Comparison of ENCODE assay signal across 8 cellular contexts in the genomic region with DNA sequence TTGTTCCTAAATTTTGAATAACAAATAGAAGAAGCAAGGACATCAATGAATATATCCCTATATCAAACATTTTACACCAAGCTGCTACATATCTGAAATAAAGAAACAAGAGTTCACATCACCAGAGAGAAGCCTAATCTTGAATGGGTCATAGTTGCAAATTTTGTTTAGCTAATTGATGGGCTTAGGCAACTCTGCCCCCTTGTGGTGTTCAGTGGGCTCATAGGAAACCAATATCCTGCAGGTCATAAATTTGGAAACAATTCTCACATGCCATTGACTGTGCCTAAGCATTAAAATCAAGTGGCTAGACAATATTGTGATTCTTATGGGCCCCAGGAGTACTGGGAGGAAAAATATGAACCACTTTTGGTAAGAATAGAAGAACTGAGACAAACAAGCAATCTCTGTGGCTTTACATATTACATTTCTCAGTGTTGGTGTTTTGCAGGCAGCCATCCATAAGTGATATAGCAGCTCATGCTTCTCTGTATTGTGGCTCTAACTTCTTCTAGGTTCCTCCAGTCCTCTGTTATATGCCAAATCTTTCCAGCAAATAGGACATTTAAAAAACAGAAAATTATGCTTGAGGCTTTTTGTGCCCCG.
DNase-seq lines count a peak whose midpoint lies in the region; ATAC-seq and TF ChIP-seq lines count a peak whose summit lies in the region.

No MANE protein-coding gene starts in this region.

- intact Hi-C loops in IMR-90 (cut with micrococcal nuclease) = loop anchor here (10.0 kb wide), 1 partner anchor 1009 kb away; no protein-coding TSS in a partner anchor

- no peaks in the 10 kb centered on the region for H3F3A ChIP-seq in OCI-LY1 (ENCODE audit: insufficient read depth, low read length)

- no peak overlapping the region for H3K14ac ChIP-seq in IMR-90 (replicated peaks; ENCODE audit: low read depth, low read length)

- no peaks in the 10 kb centered on the region for H3K79me1 ChIP-seq in IMR-90 (ENCODE audit: low read depth in 1 of 2, low read length in 2 of 2)

- no peaks in the 10 kb centered on the region for H3K9me1 ChIP-seq in IMR-90 (ENCODE audit: insufficient read depth, low read length)

- H2BK15ac ChIP-seq in IMR-90 (ENCODE audit: low read depth, low read length) = no peak overlapping the region

- no peak overlapping the region for H4K91ac ChIP-seq in IMR-90 (ENCODE audit: insufficient read depth, low read depth, low read length)

- H3K27ac ChIP-seq in IMR-90 (ENCODE audit: insufficient read depth, low read length) (no peak overlapping the region), OCI-LY1 (ENCODE audit: low read depth, low read length, poor library complexity, severe bottlenecking) (no peak overlapping the region)

- H3K9me3 Mint-ChIP-seq in endothelial cell (ENCODE audit: unreplicated experiment) = no peaks in the 10 kb centered on the region

- no peak overlapping the region for H2AK9ac ChIP-seq in IMR-90 (replicated peaks; ENCODE audit: low read depth, low read length, poor library complexity)

- H3K4me1 ChIP-seq in IMR-90 (ENCODE audit: control insufficient read depth, insufficient read depth, low read length) (no peaks in the 10 kb centered on the region), OCI-LY1 (ENCODE audit: insufficient read depth, low read length, severe bottlenecking) (no peaks in the 10 kb centered on the region)

- TF ChIP-seq RAD21 in IMR-90 (IDR thresholded peaks at IDR 0.05; ENCODE audit: low read length) = peak; percentile 45

- no peaks in the 10 kb centered on the region for H3K27me3 Mint-ChIP-seq in endothelial cell (ENCODE audit: unreplicated experiment)

- H3K9ac ChIP-seq in IMR-90 (ENCODE audit: low read depth, low read length) = no peak overlapping the region
- H3K9ac ChIP-seq in OCI-LY1 (ENCODE audit: low read length) = no peak overlapping the region

- H3K27me3 ChIP-seq in IMR-90 (ENCODE audit: control insufficient read depth, insufficient read depth, low read length) (no peaks in the 10 kb centered on the region), OCI-LY1 (ENCODE audit: insufficient read depth, low read length) (no peaks in the 10 kb centered on the region)

- H3K9me2 ChIP-seq in OCI-LY1 (ENCODE audit: low read depth, low read length) = no peaks in the 10 kb centered on the region

- H3K4me3 ChIP-seq in IMR-90 (ENCODE audit: insufficient read depth, low read depth, low read length) = no peak overlapping the region
- H3K4me3 ChIP-seq in OCI-LY1 (ENCODE audit: low read depth, low read length, poor library complexity, severe bottlenecking) = no peak overlapping the region

- dilution Hi-C loops in IMR-90 (cut with HindIII; ENCODE audit: low sequenced_read_pairs, unreplicated experiment) = no loop called here

- no peak overlapping the region for H2AK5ac ChIP-seq in IMR-90 (ENCODE audit: low read depth, low read length)

- no peaks in the 10 kb centered on the region for H3K36me3 ChIP-seq in IMR-90 (ENCODE audit: control insufficient read depth, insufficient read depth, low read length)
- H3K36me3 ChIP-seq in OCI-LY1 (ENCODE audit: insufficient read depth, low read length) = no peaks in the 10 kb centered on the region

- no peaks in the 10 kb centered on the region for H3K4me1 Mint-ChIP-seq in endothelial cell (ENCODE audit: unreplicated experiment)

- H2BK5ac ChIP-seq in IMR-90 (ENCODE audit: low read depth, low read length, poor library complexity, severe bottlenecking) = no peak overlapping the region

- DNase-seq in COLO668 (lab: John Stamatoyannopoulos, UW; ENCODE audit: unreplicated experiment) = peak; percentile 66
- DNase-seq in IMR-90 = no peak
- peak; percentile 69 for DNase-seq in endothelial cell (ENCODE audit: low spot score)
- peak; percentile 7 for DNase-seq in occipital lobe (lab: John Stamatoyannopoulos, UW)
- no peak for DNase-seq in mesenteric fat pad (ENCODE audit: low spot score)
- DNase-seq in activated CD8-positive, alpha-beta memory T cell treated with anti-CD3 and anti-CD28 coated beads, Interleukin-2, amount 50 U/mL, for 4 hours = no peak

- no peak overlapping the region for H2AFZ ChIP-seq in IMR-90 (replicated peaks; ENCODE audit: low read length, poor library complexity)
- no peak overlapping the region for H2AFZ ChIP-seq in OCI-LY1 (ENCODE audit: low read length)

- H2BK120ac ChIP-seq in IMR-90 (ENCODE audit: low read depth, low read length) = no peak overlapping the region

- no peak for TF ChIP-seq POLR2A in IMR-90 (IDR thresholded peaks at IDR 0.05; ENCODE audit: low read depth, low read length)

- in situ Hi-C loops in IMR-90 (cut with MboI; ENCODE audit: low sequenced_read_pairs) = no loop called here

- BruUV-seq in IMR-90 (replicated peaks; lab: Mats Ljungman, UMichigan) = no TSS peak

- no CpG with 5 or more reads among the region's 1 CpG for WGBS in IMR-90 (ENCODE audit: extremely low coverage in 2 of 2, insufficient read length in 1 of 2), 2 experiments

- H3K79me2 ChIP-seq in OCI-LY1 (ENCODE audit: insufficient read depth, low read length) = no peaks in the 10 kb centered on the region

- H4K20me1 ChIP-seq in IMR-90 (ENCODE audit: insufficient read depth, low read length) (no peaks in the 10 kb centered on the region), OCI-LY1 (ENCODE audit: insufficient read depth, low read length) (no peaks in the 10 kb centered on the region)

- H3K4me3 Mint-ChIP-seq in endothelial cell (ENCODE audit: unreplicated experiment) = no peak overlapping the region

- H3K18ac ChIP-seq in IMR-90 (ENCODE audit: low read depth, low read length) = no peak overlapping the region

- ATAC-seq in GM18861 (IDR thresholded peaks at IDR 0.05; ENCODE audit: unreplicated experiment) = peak; percentile 72
- ATAC-seq in IMR-90 (ENCODE audit: low read depth) = no peak

- no peak overlapping the region for H3K23ac ChIP-seq in IMR-90 (ENCODE audit: low read depth, low read length)

- H3K4me2 ChIP-seq in IMR-90 (ENCODE audit: low read depth, low read length) (no peak overlapping the region), OCI-LY1 (ENCODE audit: low read length) (no peak overlapping the region)

- H4K5ac ChIP-seq in IMR-90 (ENCODE audit: low read depth, low read length) = no peak overlapping the region

- no peaks in the 10 kb centered on the region for H3K36me3 Mint-ChIP-seq in endothelial cell (ENCODE audit: low read depth, unreplicated experiment)

- no peak overlapping the region for H4K8ac ChIP-seq in IMR-90 (ENCODE audit: low read depth in 2 of 2, low read length in 2 of 2)

- H3K9me3 ChIP-seq in IMR-90 (ENCODE audit: control insufficient read depth, insufficient read depth, low read length) = peaks cover 1% of the 10 kb centered on the region
- no peaks in the 10 kb centered on the region for H3K9me3 ChIP-seq in OCI-LY1 (ENCODE audit: low read length)

- H3K27ac Mint-ChIP-seq in endothelial cell (ENCODE audit: unreplicated experiment) = no peak overlapping the region

- no peak overlapping the region for H3K4ac ChIP-seq in IMR-90 (ENCODE audit: low read depth, low read length)

- no peak overlapping the region for H3K56ac ChIP-seq in IMR-90 (ENCODE audit: extremely low read depth, insufficient read depth, low read length)

- TF ChIP-seq CTCF in IMR-90 (conservative IDR thresholded peaks at IDR 0.05; ENCODE audit: low read depth, low read length) = peak; percentile 37
- peak; percentile 87 for TF ChIP-seq CTCF in OCI-LY1 (IDR thresholded peaks at IDR 0.05; ENCODE audit: low read length)
- TF ChIP-seq CTCF in endothelial cell (IDR thresholded peaks at IDR 0.05; ENCODE audit: unreplicated experiment) = peak; percentile 88

- no peak overlapping the region for H2BK20ac ChIP-seq in IMR-90 (ENCODE audit: low read depth, low read length)

- CTCF ChIA-PET in IMR-90 (lab: Yijun Ruan, JAX) = no interaction called here

- POLR2A ChIA-PET in IMR-90 (lab: Charles Lee; ENCODE audit: unreplicated experiment) = no interaction called here

TF ChIP-seq in IMR-90, 13 proteins besides CTCF, POLR2A, EP300 and RAD21:
- TF ChIP-seq FOS (IDR thresholded peaks at IDR 0.05; ENCODE audit: low read depth, low read length) (no peak), SMC3 (IDR thresholded peaks at IDR 0.05; ENCODE audit: low read depth, low read length) (peak; percentile 27; the same call in 1 of the 2 replicates)
TF ChIP-seq in IMR-90: peak in this region for 1.

Comparison
In these comparisons a context has a peak if more than half of its experiments do, and no peak if none do; other contexts are left out.
1. DNase-seq: peak in COLO668 (single experiment), endothelial cell (single experiment) and occipital lobe (single experiment); none in IMR-90 (single experiment), mesenteric fat pad (single experiment) and activated CD8-positive, alpha-beta memory T cell treated with anti-CD3 and anti-CD28 coated beads, Interleukin-2, amount 50 U/mL, for 4 hours (single experiment).
2. CTCF ChIP-seq: peak in every context shown above with its lines; median percentile 88 in endothelial cell; 87 in OCI-LY1; 37 in IMR-90.